8 cellular contexts compared by ENCODE assay signal in genomic region chr6:109007521-109007920, GRCh38.
DNase-seq lines count a peak whose midpoint lies in the region; ATAC-seq, FAIRE-seq and TF ChIP-seq lines count a peak whose summit lies in the region.

No MANE protein-coding gene starts in this region.

- intact Hi-C loops in esophagus squamous epithelium (cut with DNase I): loop anchor here (10.0 kb wide), 2 partner anchors 57 to 453 kb away; no protein-coding TSS in a partner anchor

- DNase-seq in WERI-Rb-1: no peak
- DNase-seq in esophagus squamous epithelium (lab: John Stamatoyannopoulos, UW): no peak
- DNase-seq in OCI-M2 (lab: John Stamatoyannopoulos, UW; ENCODE audit: unreplicated experiment): no peak
- DNase-seq in activated effector memory CD4-positive, alpha-beta T cell treated with Interleukin-2 at 50 U/mL for 16 hours: no peak

- ATAC-seq in GM19328 (IDR thresholded peaks at IDR 0.05; ENCODE audit: unreplicated experiment) (no peak), GM19467 (IDR thresholded peaks at IDR 0.05; ENCODE audit: unreplicated experiment) (no peak)

- no peaks in the 10 kb centered on the region for H3K27me3 ChIP-seq in WERI-Rb-1 (ENCODE audit: insufficient read depth, low read depth, severe bottlenecking)
- no peaks in the 10 kb centered on the region for H3K27me3 ChIP-seq in esophagus squamous epithelium
- no peaks in the 10 kb centered on the region for H3K27me3 ChIP-seq in rectal smooth muscle tissue (ENCODE audit: control insufficient read depth, insufficient read depth, low read length)

- WGBS in esophagus squamous epithelium, 2 donors: 58 to 64% methylated on average over 3 of the region's 3 CpGs

- H3K4me3 ChIP-seq in WERI-Rb-1 (ENCODE audit: low read depth, low read length) (peak overlapping the region; percentile 80), esophagus squamous epithelium (peak overlapping the region; percentile 81 to 96 (median 92)), rectal smooth muscle tissue (ENCODE audit: low read length) (peak overlapping the region; percentile 84)

- H3K36me3 ChIP-seq in WERI-Rb-1 (peaks cover 3% of the 10 kb centered on the region), esophagus squamous epithelium (no peaks in the 10 kb centered on the region), rectal smooth muscle tissue (ENCODE audit: control insufficient read depth, insufficient read depth, low read length) (no peaks in the 10 kb centered on the region)

- H3K4me1 ChIP-seq in esophagus squamous epithelium (peaks cover 18 to 74% (median 19%) of the 10 kb centered on the region in 3 donors), rectal smooth muscle tissue (ENCODE audit: control insufficient read depth, insufficient read depth, low read length) (peaks cover 17% of the 10 kb centered on the region)

- TF ChIP-seq POLR2A in esophagus squamous epithelium (IDR thresholded peaks at IDR 0.05): no peak

- no peaks in the 10 kb centered on the region for H3K9me3 ChIP-seq in WERI-Rb-1 (ENCODE audit: severe bottlenecking)
- no peaks in the 10 kb centered on the region for H3K9me3 ChIP-seq in esophagus squamous epithelium

- no peak overlapping the region for H3K9ac ChIP-seq in rectal smooth muscle tissue (ENCODE audit: low read length)

- TF ChIP-seq CTCF in WERI-Rb-1 (IDR thresholded peaks at IDR 0.05; ENCODE audit: low read depth, low read length) (no peak), esophagus squamous epithelium (IDR thresholded peaks at IDR 0.05) (no peak)

- peak; percentile 60 for FAIRE-seq in G401.6 (lab: Jason Lieb, UNC)

- H3K27ac ChIP-seq in WERI-Rb-1 (peak overlapping the region; percentile 96), esophagus squamous epithelium (peak overlapping the region in 3 of 4 donors; percentile 96 to 98 (median 96)), rectal smooth muscle tissue (ENCODE audit: low read depth, low read length) (peak overlapping the region; percentile 97)
